In genomic region chr11:108664730-108665525, GRCh38 we compare ENCODE assay signal across 8 cellular contexts. TPM values are rescaled to one million over a fixed set of nuclear protein-coding genes. Genes with fewer than 3 reads are reported as not detected.
DNase-seq lines count a peak whose midpoint lies in the region; ATAC-seq, FAIRE-seq and TF ChIP-seq lines count a peak whose summit lies in the region.

TSS of gene DDX10 (plus strand) at chr11:108665069. CDS start at chr11:108665154, 85 bp downstream.

- H3K4me3 ChIP-seq in BE2C (ENCODE audit: low read depth, low read length) = peak within 1 kb of the TSS; percentile 83

- ATAC-seq in HG03457 (IDR thresholded peaks at IDR 0.05; ENCODE audit: unreplicated experiment) = peak; percentile 82

- FAIRE-seq in GM19239 (lab: Jason Lieb, UNC) (peak; percentile 98), colon (lab: Jason Lieb, UNC) (peak; percentile 70)

- DNase-seq in BE2C (peak; percentile 98), GM19239 (ENCODE audit: insufficient read length, low spot score) (peak; percentile 59), NCI-H524 treated with DMSO at 0.1 percent for 48 hours (lab: John Stamatoyannopoulos, UW) (peak; percentile 88), kidney tubule cell (ENCODE audit: low spot score) (peak; percentile 98)
- DNase-seq in activated CD4-positive, alpha-beta T cell treated with anti-CD3 and anti-CD28 coated beads for 4 hours = peak; percentile 98 to 99
- DNase-seq in stimulated activated CD4-positive, alpha-beta T cell treated with anti-CD3 and anti-CD28 coated beads, Interleukin-1b, Interleukin-23, amount 100 ng/mL, for 24 hours (ENCODE audit: low read depth in 4 of 4, low spot score in 1 of 4) = peak; percentile 94 to 98 (median 97)

- H3K27me3 ChIP-seq in BE2C = no peaks in the 10 kb centered on the region

- H3K9me3 ChIP-seq in BE2C = no peaks in the 10 kb centered on the region

- H3K4me1 ChIP-seq in BE2C = 0 out of 2 replicates have a peak, but pooled peaks cover 4% of the 10 kb centered on the region

- H3K36me3 ChIP-seq in BE2C = peaks cover 3% of the 10 kb centered on the region

- TF ChIP-seq CTCF in BE2C (IDR thresholded peaks at IDR 0.05; ENCODE audit: low read depth, low read length) = 0 out of 2 replicates have a peak, but pooled peaks have one; percentile 9

RNA-seq across cellular contexts. Expression of gene DDX10, which starts in this region (rescaled TPM):
- 50.1 TPM for polyA plus RNA-seq in BE2C (2012; ENCODE audit: insufficient read depth, insufficient read length, low read depth)

Comparison
In these comparisons a context has a peak if more than half of its experiments do, and no peak if none do; other contexts are left out.
1. Peak in every context shown above with its lines: DNase-seq, ATAC-seq and H3K4me3 ChIP-seq.